In the genomic region with DNA sequence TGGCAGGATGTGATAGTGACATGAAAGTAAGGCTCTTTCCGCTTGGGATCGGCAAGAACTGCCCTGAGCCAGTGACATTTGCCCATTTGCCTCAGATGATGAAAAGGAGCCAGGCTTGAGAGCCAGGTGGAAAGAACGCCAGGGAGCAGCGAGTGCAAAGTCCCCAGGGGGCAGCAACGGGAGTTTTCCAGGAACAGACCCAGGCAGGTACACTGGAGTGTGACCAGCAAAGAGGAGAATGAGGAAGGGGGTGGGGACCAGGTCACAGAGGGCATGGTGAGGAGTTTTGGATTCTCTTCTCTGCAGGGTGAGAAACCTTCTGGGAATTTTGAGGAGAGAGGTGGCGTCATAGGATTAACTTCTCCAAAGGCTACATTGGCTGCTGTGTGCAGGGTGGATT, we compare ENCODE assay signal across 1 cellular context.
TF ChIP-seq lines count a peak whose summit lies in the region.

No MANE protein-coding gene starts in this region.

TF ChIP-seq in liver, 16 proteins besides CTCF, POLR2A, EP300 and RAD21 (continued from another document):
- TF ChIP-seq, protein P1, sequence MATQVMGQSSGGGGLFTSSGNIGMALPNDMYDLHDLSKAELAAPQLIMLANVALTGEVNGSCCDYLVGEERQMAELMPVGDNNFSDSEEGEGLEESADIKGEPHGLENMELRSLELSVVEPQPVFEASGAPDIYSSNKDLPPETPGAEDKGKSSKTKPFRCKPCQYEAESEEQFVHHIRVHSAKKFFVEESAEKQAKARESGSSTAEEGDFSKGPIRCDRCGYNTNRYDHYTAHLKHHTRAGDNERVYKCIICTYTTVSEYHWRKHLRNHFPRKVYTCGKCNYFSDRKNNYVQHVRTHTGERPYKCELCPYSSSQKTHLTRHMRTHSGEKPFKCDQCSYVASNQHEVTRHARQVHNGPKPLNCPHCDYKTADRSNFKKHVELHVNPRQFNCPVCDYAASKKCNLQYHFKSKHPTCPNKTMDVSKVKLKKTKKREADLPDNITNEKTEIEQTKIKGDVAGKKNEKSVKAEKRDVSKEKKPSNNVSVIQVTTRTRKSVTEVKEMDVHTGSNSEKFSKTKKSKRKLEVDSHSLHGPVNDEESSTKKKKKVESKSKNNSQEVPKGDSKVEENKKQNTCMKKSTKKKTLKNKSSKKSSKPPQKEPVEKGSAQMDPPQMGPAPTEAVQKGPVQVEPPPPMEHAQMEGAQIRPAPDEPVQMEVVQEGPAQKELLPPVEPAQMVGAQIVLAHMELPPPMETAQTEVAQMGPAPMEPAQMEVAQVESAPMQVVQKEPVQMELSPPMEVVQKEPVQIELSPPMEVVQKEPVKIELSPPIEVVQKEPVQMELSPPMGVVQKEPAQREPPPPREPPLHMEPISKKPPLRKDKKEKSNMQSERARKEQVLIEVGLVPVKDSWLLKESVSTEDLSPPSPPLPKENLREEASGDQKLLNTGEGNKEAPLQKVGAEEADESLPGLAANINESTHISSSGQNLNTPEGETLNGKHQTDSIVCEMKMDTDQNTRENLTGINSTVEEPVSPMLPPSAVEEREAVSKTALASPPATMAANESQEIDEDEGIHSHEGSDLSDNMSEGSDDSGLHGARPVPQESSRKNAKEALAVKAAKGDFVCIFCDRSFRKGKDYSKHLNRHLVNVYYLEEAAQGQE (IDR thresholded peaks at IDR 0.05) = peak; percentile 76
- TF ChIP-seq HNF4G (IDR thresholded peaks at IDR 0.05) = peak; percentile 75
- peak; percentile 68 to 96 for TF ChIP-seq JUND (IDR thresholded peaks at IDR 0.05)
- TF ChIP-seq FOXA2 (IDR thresholded peaks at IDR 0.05) = peak; percentile 66
- TF ChIP-seq, protein P2, sequence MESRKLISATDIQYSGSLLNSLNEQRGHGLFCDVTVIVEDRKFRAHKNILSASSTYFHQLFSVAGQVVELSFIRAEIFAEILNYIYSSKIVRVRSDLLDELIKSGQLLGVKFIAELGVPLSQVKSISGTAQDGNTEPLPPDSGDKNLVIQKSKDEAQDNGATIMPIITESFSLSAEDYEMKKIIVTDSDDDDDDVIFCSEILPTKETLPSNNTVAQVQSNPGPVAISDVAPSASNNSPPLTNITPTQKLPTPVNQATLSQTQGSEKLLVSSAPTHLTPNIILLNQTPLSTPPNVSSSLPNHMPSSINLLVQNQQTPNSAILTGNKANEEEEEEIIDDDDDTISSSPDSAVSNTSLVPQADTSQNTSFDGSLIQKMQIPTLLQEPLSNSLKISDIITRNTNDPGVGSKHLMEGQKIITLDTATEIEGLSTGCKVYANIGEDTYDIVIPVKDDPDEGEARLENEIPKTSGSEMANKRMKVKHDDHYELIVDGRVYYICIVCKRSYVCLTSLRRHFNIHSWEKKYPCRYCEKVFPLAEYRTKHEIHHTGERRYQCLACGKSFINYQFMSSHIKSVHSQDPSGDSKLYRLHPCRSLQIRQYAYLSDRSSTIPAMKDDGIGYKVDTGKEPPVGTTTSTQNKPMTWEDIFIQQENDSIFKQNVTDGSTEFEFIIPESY (IDR thresholded peaks at IDR 0.05) = peak; percentile 64
- TF ChIP-seq GABPA (IDR thresholded peaks at IDR 0.05 in 1 of 2, conservative IDR thresholded peaks at IDR 0.05 in 1 of 2) = peak in 1 of 2 donors; percentile 58
- TF ChIP-seq SP1 (IDR thresholded peaks at IDR 0.05) = peak; percentile 93
- TF ChIP-seq, protein P3, sequence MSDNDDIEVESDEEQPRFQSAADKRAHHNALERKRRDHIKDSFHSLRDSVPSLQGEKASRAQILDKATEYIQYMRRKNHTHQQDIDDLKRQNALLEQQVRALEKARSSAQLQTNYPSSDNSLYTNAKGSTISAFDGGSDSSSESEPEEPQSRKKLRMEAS (IDR thresholded peaks at IDR 0.05) = peak; percentile 85
- peak; percentile 91 to 98 for TF ChIP-seq RXRA (IDR thresholded peaks at IDR 0.05)
- peak; percentile 47 for TF ChIP-seq FOXA1 (IDR thresholded peaks at IDR 0.05)
- peak; percentile 53 for TF ChIP-seq NR2F2 (IDR thresholded peaks at IDR 0.05)
- TF ChIP-seq, protein P4, sequence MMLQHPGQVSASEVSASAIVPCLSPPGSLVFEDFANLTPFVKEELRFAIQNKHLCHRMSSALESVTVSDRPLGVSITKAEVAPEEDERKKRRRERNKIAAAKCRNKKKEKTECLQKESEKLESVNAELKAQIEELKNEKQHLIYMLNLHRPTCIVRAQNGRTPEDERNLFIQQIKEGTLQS (IDR thresholded peaks at IDR 0.05) = peak; percentile 46
- TF ChIP-seq YY1 (IDR thresholded peaks at IDR 0.05) = peak; percentile 87
- peak; percentile 39 for TF ChIP-seq TAF1 (conservative IDR thresholded peaks at IDR 0.05)
- peak in 1 of 2 donors; percentile 83 for TF ChIP-seq EGR1 (IDR thresholded peaks at IDR 0.05; ENCODE audit: low read depth in 2 of 2)
